Comparison of ENCODE assay signal across 9 cellular contexts in genomic region chr20:16885746-16886145, GRCh38.
"Had no signal": no experiment of that assay in that cellular context is flagged by ENCODE, and none has a peak within 500 bp of the region (broad histone marks: within the 10 kb centered on the region; RNA-seq: fewer than 3 reads in every experiment).

No MANE protein-coding gene starts in this region.

- H3K4me2 ChIP-seq: KMS-11 had no signal

- H3K27ac Mint-ChIP-seq: IgD-negative memory B cell had no signal

- H3K4me3 ChIP-seq: K562 had no signal

- H3K4me3 Mint-ChIP-seq: IgD-negative memory B cell had no signal

- ATAC-seq: HepG2, K562 had no signal

- H3K27ac ChIP-seq: HL-60, KMS-11 had no signal

- H3K4me1 Mint-ChIP-seq: IgD-negative memory B cell had no signal

- FAIRE-seq: HepG2, HTR-8/SVneo, K562 had no signal

- H3K9ac ChIP-seq: KMS-11 had no signal

- DNase-seq: IMR-90, KBM-7, KG1 had no signal
